In genomic region chr1:31786366-31787060, GRCh38 we compare ENCODE assay signal across 16 cellular contexts. TPM values are rescaled to one million over a fixed set of nuclear protein-coding genes. Genes with fewer than 3 reads are reported as not detected.
DNase-seq lines count a peak whose midpoint lies in the region; ATAC-seq, FAIRE-seq and TF ChIP-seq lines count a peak whose summit lies in the region.
"Had no signal": no experiment of that assay in that cellular context is flagged by ENCODE, and none has a peak within 500 bp of the region (broad histone marks: within the 10 kb centered on the region; RNA-seq: fewer than 3 reads in every experiment).

No MANE protein-coding gene starts in this region.

- H3K9me3 ChIP-seq in A549 (no peaks in the 10 kb centered on the region), OCI-LY7 (ENCODE audit: low read length) (no peaks in the 10 kb centered on the region)

- H2AFZ ChIP-seq in OCI-LY7 (ENCODE audit: low read length), result peak overlapping the region; percentile 61; the same call in 1 of the 2 replicates

- H3K4me3 ChIP-seq in A549 (no peak overlapping the region), OCI-LY7 (ENCODE audit: low read depth, low read length, poor library complexity, severe bottlenecking) (no peak overlapping the region)

- H3K4me2 ChIP-seq in A549 (no peak overlapping the region), OCI-LY7 (ENCODE audit: low read length) (0 out of 2 replicates have a peak overlapping the region, but pooled peaks have one; percentile 90)

- TF ChIP-seq RAD21 in A549 (conservative IDR thresholded peaks at IDR 0.05 in 1 of 2, IDR thresholded peaks at IDR 0.05 in 1 of 2), result no peak

- H3K4me1 ChIP-seq in A549 (peaks cover 13% of the 10 kb centered on the region), OCI-LY7 (ENCODE audit: insufficient read depth, low read length, poor library complexity, severe bottlenecking) (peaks cover 73% of the 10 kb centered on the region)

- no peaks in the 10 kb centered on the region for H4K20me1 ChIP-seq in OCI-LY7 (ENCODE audit: insufficient read depth, low read length)

- FAIRE-seq in A549 (lab: Jason Lieb, UNC), result no peak
- FAIRE-seq: urothelium cell line had no signal

- no peaks in the 10 kb centered on the region for H3K36me3 ChIP-seq in OCI-LY7 (ENCODE audit: insufficient read depth, low read length)

- TF ChIP-seq POLR2A in A549 (IDR thresholded peaks at IDR 0.05; ENCODE audit: low read length), result no peak

- DNase-seq in A549 (ENCODE audit: low read depth in 1 of 2, low spot score in 1 of 2) (no peak), NCI-H1105 treated with DMSO at 0.1 percent for 48 hours (lab: John Stamatoyannopoulos, UW) (peak; percentile 85), OCI-LY7 (ENCODE audit: low spot score) (no peak), mesenteric fat pad (ENCODE audit: low spot score) (peak; percentile 83), HuH-7 (ENCODE audit: low spot score) (no peak), glomerular visceral epithelial cell (ENCODE audit: extremely low spot score) (no peak), HEK293T (ENCODE audit: extremely low spot score) (no peak), epidermal melanocyte (ENCODE audit: insufficient read length, low spot score) (no peak)
- DNase-seq: activated CD8-positive, alpha-beta T cell treated with anti-CD3 and anti-CD28 coated beads for 36 hours; activated gamma-delta T cell; Calu3; hypothalamus; NCI-H446 had no signal

- H3K9me2 ChIP-seq in OCI-LY7 (ENCODE audit: insufficient read depth, low read length), result no peaks in the 10 kb centered on the region

- H3K27ac ChIP-seq in A549 (no peak overlapping the region; a peak in 1 of 6 replicates), OCI-LY7 (ENCODE audit: low read depth, low read length, poor library complexity, severe bottlenecking) (peak overlapping the region; percentile 70)

- no peak for ATAC-seq in A549
- ATAC-seq: activated CD8-positive, alpha-beta T cell treated with anti-CD3 and anti-CD28 coated beads for 36 hours; HCT116; SK-N-SH treated with all-trans-retinoic acid at 6 μM for 48 hours had no signal

- CTCF ChIA-PET in A549 (lab: Yijun Ruan, JAX), result interaction anchor here (18.6 kb wide), 1 partner anchor 23 kb away, joined by 242 read pairs; the partner anchor contains the start of gene ADGRB2
- CTCF ChIA-PET in OCI-LY7 (lab: Charles Lee; ENCODE audit: unreplicated experiment), result interaction anchor here (0.6 kb wide), 2 partner anchors 46 to 144 kb away, joined by 3 to 4 read pairs; no protein-coding TSS in a partner anchor
- CTCF ChIA-PET in HEK293T (lab: Yijun Ruan, JAX), result interaction anchor here (0.5 to 1.1 kb wide), 2 partner anchors 220 to 277 kb away, joined by 3 to 4 read pairs; no protein-coding TSS in a partner anchor

- POLR2A ChIA-PET in A549 (lab: Yijun Ruan, JAX), result no interaction called here
- POLR2A ChIA-PET in OCI-LY7 (lab: Charles Lee), result interaction anchor here (0.6 kb wide), 1 partner anchor 137 kb away, joined by 3 read pairs; no protein-coding TSS in a partner anchor
- POLR2A ChIA-PET in HEK293T (lab: Yijun Ruan, JAX), result no interaction called here

- intact Hi-C loops in OCI-LY7 (cut with micrococcal nuclease; ENCODE audit: unreplicated experiment), result loop anchor here (5.0 kb wide), 1 partner anchor 364 kb away; no protein-coding TSS in a partner anchor

- no peak for TF ChIP-seq EP300 in A549 (IDR thresholded peaks at IDR 0.05)

- no peak for TF ChIP-seq CTCF in A549 (IDR thresholded peaks at IDR 0.05)
- no peak for TF ChIP-seq CTCF in OCI-LY7 (conservative IDR thresholded peaks at IDR 0.05; ENCODE audit: low read length)

- no peaks in the 10 kb centered on the region for H3K79me2 ChIP-seq in OCI-LY7 (ENCODE audit: insufficient read depth, low read depth, low read length)

- no TSS peak for BruUV-seq in OCI-LY7 (replicated peaks; lab: Mats Ljungman, UMichigan)

- WGBS in A549 (ENCODE audit: missing lambda C conversion rate), result 96% methylated on average over 16 of the region's 16 CpGs

TF ChIP-seq in A549, 52 proteins besides CTCF, POLR2A, EP300 and RAD21:
- TF ChIP-seq CBX8 (IDR thresholded peaks at IDR 0.05) (no peak), KDM5A (IDR thresholded peaks at IDR 0.05) (no peak), MAFK (IDR thresholded peaks at IDR 0.05; ENCODE audit: partially characterized antibody) (peak; percentile 15)

TF ChIP-seq in HEK293T, 16 proteins besides CTCF, POLR2A, EP300 and RAD21:
- TF ChIP-seq SP1 (IDR thresholded peaks at IDR 0.05) (no peak), SUZ12 (IDR thresholded peaks at IDR 0.05) (no peak), BHLHE40 (IDR thresholded peaks at IDR 0.05; ENCODE audit: borderline replicate concordance) (no peak), ELF4 (IDR thresholded peaks at IDR 0.05) (no peak), ARNT (IDR thresholded peaks at IDR 0.05) (no peak), FOXM1 (IDR thresholded peaks at IDR 0.05; ENCODE audit: borderline replicate concordance) (no peak), CTBP1 (IDR thresholded peaks at IDR 0.05; ENCODE audit: borderline replicate concordance) (no peak), LEF1 (IDR thresholded peaks at IDR 0.05; ENCODE audit: borderline replicate concordance) (no peak), L3MBTL2 (conservative IDR thresholded peaks at IDR 0.05) (no peak), FOXA1 (IDR thresholded peaks at IDR 0.05) (no peak), TARDBP (IDR thresholded peaks at IDR 0.05) (no peak), NFRKB (IDR thresholded peaks at IDR 0.05) (no peak), HDGF (IDR thresholded peaks at IDR 0.05; ENCODE audit: borderline replicate concordance) (no peak), FOXK2 (IDR thresholded peaks at IDR 0.05) (no peak), ZNF384 (IDR thresholded peaks at IDR 0.05) (no peak)
- TF ChIP-seq, protein P1, sequence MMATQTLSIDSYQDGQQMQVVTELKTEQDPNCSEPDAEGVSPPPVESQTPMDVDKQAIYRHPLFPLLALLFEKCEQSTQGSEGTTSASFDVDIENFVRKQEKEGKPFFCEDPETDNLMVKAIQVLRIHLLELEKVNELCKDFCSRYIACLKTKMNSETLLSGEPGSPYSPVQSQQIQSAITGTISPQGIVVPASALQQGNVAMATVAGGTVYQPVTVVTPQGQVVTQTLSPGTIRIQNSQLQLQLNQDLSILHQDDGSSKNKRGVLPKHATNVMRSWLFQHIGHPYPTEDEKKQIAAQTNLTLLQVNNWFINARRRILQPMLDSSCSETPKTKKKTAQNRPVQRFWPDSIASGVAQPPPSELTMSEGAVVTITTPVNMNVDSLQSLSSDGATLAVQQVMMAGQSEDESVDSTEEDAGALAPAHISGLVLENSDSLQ (IDR thresholded peaks at IDR 0.05), result no peak

RNA-seq across cellular contexts. Expression of gene ADGRB2, which starts 22.4 kb away (rescaled TPM):
- polyA plus RNA-seq in A549 (2011; rRNA removed), result 2.3 and 2.7 TPM in 2 replicates
- 6.5 and 9.5 TPM in 2 replicates for polyA plus RNA-seq in A549 (2012; cell fraction: cytosol; rRNA removed)
- polyA plus RNA-seq in A549 (2012; cell fraction: nucleus; rRNA removed), result 28.3 and 34.0 TPM in 2 replicates
- 6.3 to 7.0 TPM (median 6.6 TPM) in 3 replicates for polyA plus RNA-seq in A549 (2017; fragmentation: RNase III; extraction: RNeasy Plus Mini Kit Qiagen cat#74134 plus additional on column Dnase treatment)
- 2.5 and 3.3 TPM in 2 replicates for polyA minus RNA-seq in A549 (2011; rRNA and poly(A)+ RNA removed)
- total RNA-seq in OCI-LY7 (2014; rRNA removed; shearing (Covaris generic)), result 4.0 and 4.1 TPM in 2 replicates
- total RNA-seq in OCI-LY7 (2022), result 11.4 and 11.5 TPM in 2 replicates
- total RNA-seq in mesenteric fat pad, result 3.9 TPM

RNA-seq across cellular contexts. Expression of gene SPOCD1, which starts 29.3 kb away (rescaled TPM):
- 0.98 and 1.2 TPM in 2 replicates for polyA plus RNA-seq in A549 (2011; rRNA removed)
- polyA plus RNA-seq in A549 (2012; cell fraction: cytosol; rRNA removed), result 1.2 and 2.4 TPM in 2 replicates
- polyA plus RNA-seq in A549 (2012; cell fraction: nucleus; rRNA removed), result 5.9 and 7.2 TPM in 2 replicates
- polyA plus RNA-seq in A549 (2017; fragmentation: RNase III; extraction: RNeasy Plus Mini Kit Qiagen cat#74134 plus additional on column Dnase treatment), result 4.8 to 6.4 TPM (median 5.5 TPM) in 3 replicates
- 1.7 and 1.8 TPM in 2 replicates for polyA minus RNA-seq in A549 (2011; rRNA and poly(A)+ RNA removed)
- 0.60 and 0.85 TPM in 2 replicates for total RNA-seq in OCI-LY7 (2014; rRNA removed; shearing (Covaris generic))
- total RNA-seq in OCI-LY7 (2022), result 1.0 and 1.1 TPM in 2 replicates
- 9.5 TPM for total RNA-seq in mesenteric fat pad
- total RNA-seq: activated CD8-positive, alpha-beta T cell treated with anti-CD3 and anti-CD28 coated beads for 36 hours had no signal

Comparison
In these comparisons a context has a peak if more than half of its experiments do, and no peak if none do; other contexts are left out.
1. DNase-seq: peak in NCI-H1105 treated with DMSO at 0.1 percent for 48 hours (single experiment) and mesenteric fat pad (single experiment); none in A549 (0 of 2), OCI-LY7 (single experiment), HuH-7 (single experiment), glomerular visceral epithelial cell (single experiment), HEK293T (single experiment) and epidermal melanocyte (single experiment).